In the genomic region with DNA sequence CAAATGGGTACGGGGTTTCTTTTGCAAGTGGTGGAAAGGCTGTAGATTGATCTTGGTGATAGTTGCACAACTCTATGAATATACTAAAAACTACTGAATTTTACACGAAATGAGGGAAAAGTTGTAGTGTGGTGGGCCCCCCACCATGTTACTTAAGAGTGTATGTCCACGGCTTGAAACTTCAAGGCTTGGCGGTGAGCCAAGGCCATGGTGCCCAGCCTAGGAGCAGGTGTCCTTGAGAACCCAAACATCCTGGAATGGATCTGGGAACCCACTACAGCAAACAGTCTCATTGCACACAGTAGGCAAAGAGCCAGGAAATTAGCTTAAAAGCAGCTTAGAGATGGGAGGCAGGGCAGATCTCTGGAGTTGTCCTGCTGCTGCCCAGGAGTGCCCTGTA, we compare ENCODE assay signal across 26 cellular contexts.
"Had no signal": no experiment of that assay in that cellular context is flagged by ENCODE, and none has a peak within 500 bp of the region (broad histone marks: within the 10 kb centered on the region; RNA-seq: fewer than 3 reads in every experiment).

No MANE protein-coding gene starts in this region.

- DNase-seq: Kasumi-1, MG63, NCI-H1048, NCI-H1092 treated with DMSO at 0.1 percent for 48 hours, NCI-H1105 treated with DMSO at 0.1 percent for 48 hours, NCI-H1417, NCI-H1436, NCI-H146, NCI-H1694, NCI-H187, NCI-H1930, NCI-H2171 treated with DMSO at 0.1 percent for 48 hours, NCI-H2227 treated with DMSO at 0.1 percent for 48 hours, NCI-H345, NCI-H510A treated with DMSO at 0.1 percent for 48 hours, NCI-H524 treated with DMSO at 0.1 percent for 48 hours, NCI-H526 treated with DMSO at 0.1 percent for 48 hours, NCI-H774, PC-9, SHP77, SIG-M5, T-cell, T-helper 17 cell had no signal

- ATAC-seq: Panc1, Right ventricle myocardium inferior, SK-N-SH treated with all-trans-retinoic acid at 6 μM for 48 hours, T-cell, T-helper 17 cell had no signal
